ENCODE assay signal across 9 cellular contexts in genomic region chr10:88108115-88108610, GRCh38.
DNase-seq lines count a peak whose midpoint lies in the region; ATAC-seq and TF ChIP-seq lines count a peak whose summit lies in the region.
"Had no signal": no experiment of that assay in that cellular context is flagged by ENCODE, and none has a peak within 500 bp of the region (broad histone marks: within the 10 kb centered on the region; RNA-seq: fewer than 3 reads in every experiment).

No MANE protein-coding gene starts in this region.

- POLR2A ChIA-PET in activated CD4-positive, alpha-beta memory T cell treated with anti-CD3 and anti-CD28 coated beads for 36 hours (lab: Charles Lee), result no interaction called here

- H3K36me3 ChIP-seq in tibial nerve, result no peaks in the 10 kb centered on the region

- peaks cover 0 to 10% (median 0%) of the 10 kb centered on the region in 4 donors for H3K4me1 ChIP-seq in tibial nerve

- no peak for DNase-seq in GM13977 (ENCODE audit: low spot score)
- peak; percentile 8 for DNase-seq in HCEC 1CT
- DNase-seq in NCI-H69 (lab: John Stamatoyannopoulos, UW), result peak; percentile 26
- peak; percentile 51 to 76 for DNase-seq in memory B cell (ENCODE audit: low spot score in 2 of 2)
- no peak for DNase-seq in COLO668 (lab: John Stamatoyannopoulos, UW; ENCODE audit: unreplicated experiment)
- DNase-seq in tibial nerve (ENCODE audit: low spot score in 2 of 2), result no peak
- DNase-seq in activated CD4-positive, alpha-beta memory T cell treated with anti-CD3 and anti-CD28 coated beads for 36 hours, result no peak
- no peak for DNase-seq in HuH-7 (ENCODE audit: low spot score)

- no peak for TF ChIP-seq POLR2A in tibial nerve (IDR thresholded peaks at IDR 0.05)

- H3K4me3 Mint-ChIP-seq in memory B cell, result peak overlapping the region; percentile 1
- H3K4me3 Mint-ChIP-seq in activated CD4-positive, alpha-beta memory T cell treated with anti-CD3 and anti-CD28 coated beads for 36 hours, result no peak overlapping the region
- H3K4me3 Mint-ChIP-seq: nephron had no signal

- no peak overlapping the region for H3K4me3 ChIP-seq in tibial nerve

- peak in 1 of 2 donors; percentile 26 for TF ChIP-seq EP300 in tibial nerve (IDR thresholded peaks at IDR 0.05)

- intact Hi-C loops in activated CD4-positive, alpha-beta memory T cell treated with anti-CD3 and anti-CD28 coated beads for 36 hours (cut with micrococcal nuclease), result no loop called here

- no peaks in the 10 kb centered on the region for H3K27me3 Mint-ChIP-seq in memory B cell
- peaks cover 5% of the 10 kb centered on the region for H3K27me3 Mint-ChIP-seq in activated CD4-positive, alpha-beta memory T cell treated with anti-CD3 and anti-CD28 coated beads for 36 hours

- H3K36me3 Mint-ChIP-seq in memory B cell, result no peaks in the 10 kb centered on the region
- no peaks in the 10 kb centered on the region for H3K36me3 Mint-ChIP-seq in activated CD4-positive, alpha-beta memory T cell treated with anti-CD3 and anti-CD28 coated beads for 36 hours

- 75 to 78% methylated on average over 2 of the region's 2 CpGs for WGBS in tibial nerve, 2 donors

- in situ Hi-C loops in GM13977 (cut with MboI; ENCODE audit: low pct_unique_long_range_greater_than_20kb, low sequenced_read_pairs, unreplicated experiment), result loop anchor here (10.0 kb wide), 2 partner anchors 243 to 277 kb away; partner anchors contain the start of genes KLLN and PTEN

- peak; percentile 86 for ATAC-seq in memory B cell (ENCODE audit: low read depth)

- H3K9me3 Mint-ChIP-seq in memory B cell, result no peaks in the 10 kb centered on the region
- no peaks in the 10 kb centered on the region for H3K9me3 Mint-ChIP-seq in activated CD4-positive, alpha-beta memory T cell treated with anti-CD3 and anti-CD28 coated beads for 36 hours
- H3K9me3 Mint-ChIP-seq: nephron had no signal

- peak overlapping the region; percentile 13 for H3K27ac Mint-ChIP-seq in memory B cell
- H3K27ac Mint-ChIP-seq in activated CD4-positive, alpha-beta memory T cell treated with anti-CD3 and anti-CD28 coated beads for 36 hours, result no peak overlapping the region
- H3K27ac Mint-ChIP-seq: nephron had no signal

- peaks cover 63% of the 10 kb centered on the region for H3K4me1 Mint-ChIP-seq in memory B cell
- H3K4me1 Mint-ChIP-seq in activated CD4-positive, alpha-beta memory T cell treated with anti-CD3 and anti-CD28 coated beads for 36 hours (ENCODE audit: low read depth), result peaks cover 9% of the 10 kb centered on the region
- H3K4me1 Mint-ChIP-seq: nephron had no signal

- CTCF ChIA-PET in activated CD4-positive, alpha-beta memory T cell treated with anti-CD3 and anti-CD28 coated beads for 36 hours (lab: Charles Lee), result interaction anchor here (0.6 kb wide), 1 partner anchor 10 kb away, joined by 4 read pairs; no protein-coding TSS in a partner anchor

- no peak overlapping the region for H3K27ac ChIP-seq in tibial nerve

- TF ChIP-seq CTCF in GM13977 (IDR thresholded peaks at IDR 0.05; ENCODE audit: extremely low read depth, insufficient read depth, missing control alignments) (peak; percentile 31), tibial nerve (IDR thresholded peaks at IDR 0.05) (no peak)

- no peaks in the 10 kb centered on the region for H3K27me3 ChIP-seq in tibial nerve

- H3K9me3 ChIP-seq in tibial nerve, result no peaks in the 10 kb centered on the region

Comparison
In these comparisons a context has a peak if more than half of its experiments do, and no peak if none do; other contexts are left out.
1. DNase-seq: peak in HCEC 1CT (single experiment), NCI-H69 (single experiment) and memory B cell (2 of 2); none in GM13977 (single experiment), COLO668 (single experiment), tibial nerve (0 of 2), activated CD4-positive, alpha-beta memory T cell treated with anti-CD3 and anti-CD28 coated beads for 36 hours (single experiment) and HuH-7 (single experiment).